In the genomic region with DNA sequence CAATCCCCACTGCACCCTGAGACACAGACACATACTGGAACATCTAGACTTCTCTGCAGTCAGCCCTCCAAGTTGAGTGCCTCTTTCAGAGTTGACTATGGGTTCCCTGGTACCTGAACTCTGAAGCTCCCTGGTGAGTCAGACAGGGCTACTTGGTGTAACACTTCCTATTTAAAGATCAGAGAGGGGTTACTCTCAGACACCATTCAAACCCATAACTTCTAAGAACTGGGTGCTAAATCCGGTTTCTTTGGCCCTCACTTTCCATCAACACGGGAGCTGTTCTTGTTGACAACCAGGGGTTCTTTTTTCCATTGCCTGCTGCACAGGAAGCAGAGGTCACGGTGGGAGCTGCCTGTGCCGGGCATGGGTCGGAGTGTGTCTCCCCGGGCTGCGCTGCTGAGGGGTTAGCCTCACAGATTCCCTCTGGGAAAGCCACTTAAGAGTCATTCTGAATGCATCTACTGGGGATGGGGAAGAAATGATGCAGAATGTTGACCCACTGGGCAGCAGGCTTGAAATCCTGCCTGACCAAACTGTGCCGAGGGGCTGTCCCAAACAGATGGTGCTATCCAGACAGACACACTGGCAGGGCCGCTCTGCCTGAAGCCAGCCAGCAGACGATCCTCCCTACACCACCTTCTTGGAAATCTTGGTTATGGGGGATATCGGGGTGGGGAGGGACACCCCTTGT, we compare ENCODE assay signal across 8 cellular contexts.
DNase-seq lines count a peak whose midpoint lies in the region; ATAC-seq and TF ChIP-seq lines count a peak whose summit lies in the region.

No MANE protein-coding gene starts in this region.

- peaks cover 3% of the 10 kb centered on the region; the same call in 1 of the 2 replicates for H3K27me3 ChIP-seq in IMR-90 (ENCODE audit: control insufficient read depth, insufficient read depth, low read length)

- H4K8ac ChIP-seq in IMR-90 (ENCODE audit: low read depth in 2 of 2, low read length in 2 of 2), result no peak overlapping the region

- DNase-seq in IMR-90 (no peak), iris pigment epithelial cell (ENCODE audit: low read depth) (peak; percentile 37), KBM-7 (no peak), NCI-H2171 (lab: John Stamatoyannopoulos, UW) (no peak), superior temporal gyrus (ENCODE audit: extremely low spot score) (no peak), hypothalamus (lab: John Stamatoyannopoulos, UW) (no peak)
- peak in 2 of 3 experiments; percentile 24 to 41 for DNase-seq in activated CD8-positive, alpha-beta memory T cell treated with anti-CD3 and anti-CD28 coated beads for 48 hours (ENCODE audit: low read depth in 2 of 3, low spot score in 2 of 3)
- DNase-seq in stimulated activated CD8-positive, alpha-beta memory T cell treated with anti-CD3 and anti-CD28 coated beads, Interleukin-7, amount 100 ng/mL, for 4 hours (ENCODE audit: low read depth in 2 of 2), result peak; percentile 35 to 56

- no peak overlapping the region for H2AFZ ChIP-seq in IMR-90 (replicated peaks; ENCODE audit: low read length, poor library complexity)

- TF ChIP-seq POLR2A in IMR-90 (IDR thresholded peaks at IDR 0.05; ENCODE audit: low read depth, low read length), result no peak

- H2BK5ac ChIP-seq in IMR-90 (ENCODE audit: low read depth, low read length, poor library complexity, severe bottlenecking), result no peak overlapping the region

- CTCF ChIA-PET in IMR-90 (lab: Yijun Ruan, JAX), result no interaction called here

- H3K14ac ChIP-seq in IMR-90 (replicated peaks; ENCODE audit: low read depth, low read length), result no peak overlapping the region; the same call in 1 of the 2 replicates

- no peak overlapping the region for H3K4me3 ChIP-seq in IMR-90 (ENCODE audit: insufficient read depth, low read depth, low read length)

- no peak overlapping the region for H3K56ac ChIP-seq in IMR-90 (ENCODE audit: extremely low read depth, insufficient read depth, low read length)

- H3K36me3 ChIP-seq in IMR-90 (ENCODE audit: control insufficient read depth, insufficient read depth, low read length), result peaks cover 2% of the 10 kb centered on the region; the same call in 1 of the 2 replicates

- no peak overlapping the region for H4K5ac ChIP-seq in IMR-90 (ENCODE audit: low read depth, low read length)

- no peaks in the 10 kb centered on the region for H3K9me3 ChIP-seq in IMR-90 (ENCODE audit: control insufficient read depth, insufficient read depth, low read length)

- H3K27ac ChIP-seq in IMR-90 (ENCODE audit: insufficient read depth, low read length), result no peak overlapping the region

- H3K4ac ChIP-seq in IMR-90 (ENCODE audit: low read depth, low read length), result no peak overlapping the region; the same call in 1 of the 2 replicates

- H2BK15ac ChIP-seq in IMR-90 (ENCODE audit: low read depth, low read length), result no peak overlapping the region

- in situ Hi-C loops in IMR-90 (cut with MboI; ENCODE audit: low sequenced_read_pairs) (no loop called here), KBM-7 (cut with MboI; ENCODE audit: low pct_unique_long_range_greater_than_20kb, low sequenced_read_pairs) (no loop called here)

- H4K20me1 ChIP-seq in IMR-90 (ENCODE audit: insufficient read depth, low read length), result peaks cover 33% of the 10 kb centered on the region

- no peak overlapping the region for H4K91ac ChIP-seq in IMR-90 (ENCODE audit: insufficient read depth, low read depth, low read length)

- no peak overlapping the region for H2BK120ac ChIP-seq in IMR-90 (ENCODE audit: low read depth, low read length)

- H2BK20ac ChIP-seq in IMR-90 (ENCODE audit: low read depth, low read length), result no peak overlapping the region

- H3K9me1 ChIP-seq in IMR-90 (ENCODE audit: insufficient read depth, low read length), result peaks cover 16% of the 10 kb centered on the region

- ATAC-seq in IMR-90 (ENCODE audit: low read depth), result peak; percentile 32; the same call in 1 of the 2 replicates

- WGBS in IMR-90 (ENCODE audit: extremely low coverage in 2 of 2, insufficient read length in 1 of 2), 2 experiments, result 75% methylated on average over 4 of the region's 11 CpGs; no CpG with 5 or more reads in 1 of the 2 experiments

- peaks cover 8 to 29% of the 10 kb centered on the region in 2 experiments; a peak in 3 of 4 replicates for H3K79me1 ChIP-seq in IMR-90 (ENCODE audit: low read depth in 1 of 2, low read length in 2 of 2)

- 0 out of 2 replicates have a peak overlapping the region, but pooled peaks have one; percentile 60 for H3K23ac ChIP-seq in IMR-90 (ENCODE audit: low read depth, low read length)

- no peak for TF ChIP-seq CTCF in IMR-90 (conservative IDR thresholded peaks at IDR 0.05; ENCODE audit: low read depth, low read length)

- TF ChIP-seq RAD21 in IMR-90 (IDR thresholded peaks at IDR 0.05; ENCODE audit: low read length), result no peak

- intact Hi-C loops in IMR-90 (cut with micrococcal nuclease), result no loop called here

- POLR2A ChIA-PET in IMR-90 (lab: Charles Lee; ENCODE audit: unreplicated experiment), result no interaction called here

- dilution Hi-C loops in IMR-90 (cut with HindIII; ENCODE audit: low sequenced_read_pairs, unreplicated experiment), result no loop called here

- no peak overlapping the region for H3K9ac ChIP-seq in IMR-90 (ENCODE audit: low read depth, low read length)

- H2AK5ac ChIP-seq in IMR-90 (ENCODE audit: low read depth, low read length), result 0 out of 2 replicates have a peak overlapping the region, but pooled peaks have one; percentile 13

- H2AK9ac ChIP-seq in IMR-90 (replicated peaks; ENCODE audit: low read depth, low read length, poor library complexity), result no peak overlapping the region

- H3K4me2 ChIP-seq in IMR-90 (ENCODE audit: low read depth, low read length), result no peak overlapping the region

- no TSS peak for BruUV-seq in IMR-90 (replicated peaks; lab: Mats Ljungman, UMichigan)

- peaks cover 6% of the 10 kb centered on the region; the same call in 1 of the 2 replicates for H3K4me1 ChIP-seq in IMR-90 (ENCODE audit: control insufficient read depth, insufficient read depth, low read length)

- H3K18ac ChIP-seq in IMR-90 (ENCODE audit: low read depth, low read length), result no peak overlapping the region

TF ChIP-seq in IMR-90, 13 proteins besides CTCF, POLR2A, EP300 and RAD21:
- no peak for TF ChIP-seq MAFK (IDR thresholded peaks at IDR 0.05; ENCODE audit: low read depth, low read length)
- no peak for TF ChIP-seq MXI1 (IDR thresholded peaks at IDR 0.05; ENCODE audit: borderline replicate concordance, low read depth, low read length)

Comparison
In these comparisons a context has a peak if more than half of its experiments do, and no peak if none do; other contexts are left out.
1. DNase-seq: peak in activated CD8-positive, alpha-beta memory T cell treated with anti-CD3 and anti-CD28 coated beads for 48 hours (2 of 3), iris pigment epithelial cell (single experiment) and stimulated activated CD8-positive, alpha-beta memory T cell treated with anti-CD3 and anti-CD28 coated beads, Interleukin-7, amount 100 ng/mL, for 4 hours (2 of 2); none in IMR-90 (single experiment), KBM-7 (single experiment), NCI-H2171 (single experiment), superior temporal gyrus (single experiment) and hypothalamus (0 of 51).